In genomic region chr7:56105508-56105907, GRCh38 we compare ENCODE assay signal across 1 cellular context.
TF ChIP-seq lines count a peak whose summit lies in the region.

No MANE protein-coding gene starts in this region.

TF ChIP-seq in SK-N-SH, 30 proteins besides CTCF, POLR2A, EP300 and RAD21 (continued from another document):
- TF ChIP-seq, protein P1, sequence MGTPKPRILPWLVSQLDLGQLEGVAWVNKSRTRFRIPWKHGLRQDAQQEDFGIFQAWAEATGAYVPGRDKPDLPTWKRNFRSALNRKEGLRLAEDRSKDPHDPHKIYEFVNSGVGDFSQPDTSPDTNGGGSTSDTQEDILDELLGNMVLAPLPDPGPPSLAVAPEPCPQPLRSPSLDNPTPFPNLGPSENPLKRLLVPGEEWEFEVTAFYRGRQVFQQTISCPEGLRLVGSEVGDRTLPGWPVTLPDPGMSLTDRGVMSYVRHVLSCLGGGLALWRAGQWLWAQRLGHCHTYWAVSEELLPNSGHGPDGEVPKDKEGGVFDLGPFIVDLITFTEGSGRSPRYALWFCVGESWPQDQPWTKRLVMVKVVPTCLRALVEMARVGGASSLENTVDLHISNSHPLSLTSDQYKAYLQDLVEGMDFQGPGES (IDR thresholded peaks at IDR 0.05; ENCODE audit: low read depth, low read length): no peak
- no peak for TF ChIP-seq FOXM1 (IDR thresholded peaks at IDR 0.05; ENCODE audit: low read depth)
TF ChIP-seq in SK-N-SH: peak in this region for 2.
